In genomic region chr3:147881933-147882332, GRCh38 we compare ENCODE assay signal across 18 cellular contexts.
"Had no signal": no experiment of that assay in that cellular context is flagged by ENCODE, and none has a peak within 500 bp of the region (broad histone marks: within the 10 kb centered on the region; RNA-seq: fewer than 3 reads in every experiment).

No MANE protein-coding gene starts in this region.

- DNase-seq: activated B cell treated with CpG ODN at 0.5 μM for 24 hours; activated CD4-positive, alpha-beta T cell treated with anti-CD3 and anti-CD28 coated beads for 4 hours; activated CD4-positive, alpha-beta T cell treated with anti-CD3 and anti-CD28 coated beads, Interleukin-2, amount 50 U/mL, for 48 hours; activated CD8-positive, alpha-beta memory T cell treated with anti-CD3 and anti-CD28 coated beads, Interleukin-2, amount 50 U/mL, for 48 hours; activated naive CD4-positive, alpha-beta T cell treated with Interleukin-2 at 50 U/mL for 16 hours; activated naive CD8-positive, alpha-beta T cell treated with anti-CD3 and anti-CD28 coated beads for 36 hours; activated T-cell treated with anti-CD3 and anti-CD28 coated beads, Interleukin-2, amount 50 U/mL, for 4 hours; amniotic stem cell; effector CD4-positive, alpha-beta T cell; glutamatergic neuron; left ventricle myocardium superior; retina; spleen; stimulated activated CD4-positive, alpha-beta T cell treated with anti-CD3 and anti-CD28 coated beads, Interleukin-4, amount 100 ng/mL, for 4 hours; substantia nigra; T-helper 9 cell had no signal

- H3K4me3 ChIP-seq: hepatocyte, spleen, tibial nerve had no signal
